In genomic region chr17:43598359-43599045, GRCh38 we compare ENCODE assay signal across 2 cellular contexts.
TF ChIP-seq lines count a peak whose summit lies in the region.

No MANE protein-coding gene starts in this region.

TF ChIP-seq in GM23338, 12 proteins besides CTCF, POLR2A, EP300 and RAD21:
- no peak for TF ChIP-seq CREB1 (CRISPR knock-in tag; IDR thresholded peaks at IDR 0.05; ENCODE audit: low read depth)

TF ChIP-seq in K562, 482 proteins besides CTCF, POLR2A, EP300 and RAD21:
- TF ChIP-seq E2F4 (CRISPR knock-in tag; IDR thresholded peaks at IDR 0.05; ENCODE audit: low read depth) (no peak), SUPT5H (IDR thresholded peaks at IDR 0.05) (no peak), ZNF592 (IDR thresholded peaks at IDR 0.05) (no peak), PHF21A (IDR thresholded peaks at IDR 0.05; ENCODE audit: borderline replicate concordance, low read depth) (no peak), TEAD4 (IDR thresholded peaks at IDR 0.05; ENCODE audit: low read length) (no peak), TEAD4 (CRISPR knock-in tag; IDR thresholded peaks at IDR 0.05; ENCODE audit: borderline replicate concordance) (no peak), E2F3 (CRISPR knock-in tag; IDR thresholded peaks at IDR 0.05) (no peak), ELF4 (CRISPR knock-in tag; IDR thresholded peaks at IDR 0.05) (no peak), STAT6 (CRISPR knock-in tag; IDR thresholded peaks at IDR 0.05) (no peak), BCOR (IDR thresholded peaks at IDR 0.05) (peak; percentile 50; the same call in 1 of the 2 replicates), ADNP (tag; IDR thresholded peaks at IDR 0.05) (0 out of 2 replicates have a peak, but pooled peaks have one; percentile 19), JUN (IDR thresholded peaks at IDR 0.05; ENCODE audit: borderline replicate concordance, low read depth, low read length) (no peak), JUN (CRISPR knock-in tag; IDR thresholded peaks at IDR 0.05; ENCODE audit: borderline replicate concordance) (no peak), ZNF12 (CRISPR knock-in tag; IDR thresholded peaks at IDR 0.05) (no peak), CBFA2T3 (IDR thresholded peaks at IDR 0.05) (no peak), KDM5B (IDR thresholded peaks at IDR 0.05; ENCODE audit: insufficient replicate concordance, low read depth, low read length) (no peak), HNRNPL (IDR thresholded peaks at IDR 0.05; ENCODE audit: low read depth, low read length) (no peak), ATF6 (CRISPR knock-in tag; IDR thresholded peaks at IDR 0.05) (no peak), SP2 (IDR thresholded peaks at IDR 0.05; ENCODE audit: extremely low read depth, low read depth, low read length, poor library complexity, severe bottlenecking) (no peak), TCF7L2 (IDR thresholded peaks at IDR 0.05; ENCODE audit: low read depth, low read length) (no peak), ZMIZ1 (IDR thresholded peaks at IDR 0.05; ENCODE audit: low read depth in 2 of 2, low read length in 2 of 2) (no peak), RBM25 (IDR thresholded peaks at IDR 0.05; ENCODE audit: low read depth, low read length, severe bottlenecking) (peak; percentile 76), MED1 (CRISPR knock-in tag; IDR thresholded peaks at IDR 0.05; ENCODE audit: borderline replicate concordance) (no peak), E2F5 (CRISPR knock-in tag; IDR thresholded peaks at IDR 0.05) (no peak)
TF ChIP-seq in K562: peak in this region for 3.
